6 cellular contexts compared by ENCODE assay signal in genomic region chr15:72014555-72014954, GRCh38.
DNase-seq lines count a peak whose midpoint lies in the region; ATAC-seq and TF ChIP-seq lines count a peak whose summit lies in the region.
"Not testable (repeated sequence)": the region's sequence is repeated elsewhere in the genome, so short reads cannot be mapped to it uniquely, and the experiment has no call there.

No MANE protein-coding gene starts in this region.

- not testable (repeated sequence) for H3K27me3 Mint-ChIP-seq in GM23338 (ENCODE audit: insufficient read depth, low read depth, poor library complexity); activated naive CD8-positive, alpha-beta T cell treated with anti-CD3 and anti-CD28 coated beads, Interleukin-2, amount 10 ng/mL, durations not matched to agents 7 days and 5 days; central memory CD8-positive, alpha-beta T cell; stimulated activated naive B cell treated with anti-CD40 and anti-IgM and Interleukin-4, amounts not matched to agents 10 μg/mL and 1 μg/mL and 100 μg/mL, for 72 hours

- not testable (repeated sequence) for H4K20me1 ChIP-seq in GM23338 (replicated peaks; ENCODE audit: insufficient read depth); Karpas-422 (ENCODE audit: insufficient read depth, low read depth, low read length); SU-DHL-6 (ENCODE audit: low read depth, low read length)

- H3K4me2 ChIP-seq in GM23338; Karpas-422 (ENCODE audit: low read depth, low read length, poor library complexity, severe bottlenecking): not testable (repeated sequence)
- H3K4me2 ChIP-seq in SU-DHL-6 (ENCODE audit: low read depth, low read length, poor library complexity, severe bottlenecking) = peak overlapping the region; percentile 46

- H3K9me3 ChIP-seq in Karpas-422 (ENCODE audit: low read length); SU-DHL-6 (ENCODE audit: insufficient read depth, low read length): not testable (repeated sequence)

- POLR2A ChIA-PET in activated naive CD8-positive, alpha-beta T cell treated with anti-CD3 and anti-CD28 coated beads, Interleukin-2, amount 10 ng/mL, durations not matched to agents 7 days and 5 days (lab: Charles Lee) = not testable (repeated sequence)

- not testable (repeated sequence) for H3K9me2 ChIP-seq in GM23338 (ENCODE audit: insufficient read depth); Karpas-422 (replicated peaks; ENCODE audit: insufficient read depth, low read length); SU-DHL-6 (replicated peaks; ENCODE audit: insufficient read depth, low read length)

- not testable (repeated sequence) for H3K4me1 Mint-ChIP-seq in GM23338; activated naive CD8-positive, alpha-beta T cell treated with anti-CD3 and anti-CD28 coated beads, Interleukin-2, amount 10 ng/mL, durations not matched to agents 7 days and 5 days; central memory CD8-positive, alpha-beta T cell; stimulated activated naive B cell treated with anti-CD40 and anti-IgM and Interleukin-4, amounts not matched to agents 10 μg/mL and 1 μg/mL and 100 μg/mL, for 72 hours

- H3K4me3 Mint-ChIP-seq in GM23338; activated naive CD8-positive, alpha-beta T cell treated with anti-CD3 and anti-CD28 coated beads, Interleukin-2, amount 10 ng/mL, durations not matched to agents 7 days and 5 days; central memory CD8-positive, alpha-beta T cell; stimulated activated naive B cell treated with anti-CD40 and anti-IgM and Interleukin-4, amounts not matched to agents 10 μg/mL and 1 μg/mL and 100 μg/mL, for 72 hours: not testable (repeated sequence)

- not testable (repeated sequence) for H3K27me3 ChIP-seq in GM23338 (ENCODE audit: insufficient read depth); Karpas-422 (ENCODE audit: low read length); SU-DHL-6 (ENCODE audit: low read length)

- H3K4me1 ChIP-seq in GM23338 (ENCODE audit: insufficient read depth) = not testable (repeated sequence)
- peaks cover 44% of the 10 kb centered on the region for H3K4me1 ChIP-seq in Karpas-422 (ENCODE audit: low read length)

- H3K36me3 Mint-ChIP-seq in GM23338 (ENCODE audit: low read depth); activated naive CD8-positive, alpha-beta T cell treated with anti-CD3 and anti-CD28 coated beads, Interleukin-2, amount 10 ng/mL, durations not matched to agents 7 days and 5 days; central memory CD8-positive, alpha-beta T cell (ENCODE audit: insufficient read depth); stimulated activated naive B cell treated with anti-CD40 and anti-IgM and Interleukin-4, amounts not matched to agents 10 μg/mL and 1 μg/mL and 100 μg/mL, for 72 hours: not testable (repeated sequence)

- H3K9me3 Mint-ChIP-seq in GM23338; activated naive CD8-positive, alpha-beta T cell treated with anti-CD3 and anti-CD28 coated beads, Interleukin-2, amount 10 ng/mL, durations not matched to agents 7 days and 5 days; central memory CD8-positive, alpha-beta T cell; stimulated activated naive B cell treated with anti-CD40 and anti-IgM and Interleukin-4, amounts not matched to agents 10 μg/mL and 1 μg/mL and 100 μg/mL, for 72 hours: not testable (repeated sequence)

- not testable (repeated sequence) for H3K36me3 ChIP-seq in GM23338 (ENCODE audit: insufficient read depth)
- H3K36me3 ChIP-seq in Karpas-422 (ENCODE audit: insufficient read depth, low read length) (peaks cover 16% of the 10 kb centered on the region; the same call in 1 of the 2 replicates), SU-DHL-6 (ENCODE audit: low read length) (peaks cover 18% of the 10 kb centered on the region)

- peak overlapping the region; percentile 69; the same call in 1 of the 2 replicates for H3K27ac Mint-ChIP-seq in GM23338
- H3K27ac Mint-ChIP-seq in activated naive CD8-positive, alpha-beta T cell treated with anti-CD3 and anti-CD28 coated beads, Interleukin-2, amount 10 ng/mL, durations not matched to agents 7 days and 5 days = peak overlapping the region; percentile 33
- peak overlapping the region; percentile 14 for H3K27ac Mint-ChIP-seq in central memory CD8-positive, alpha-beta T cell (ENCODE audit: low read depth)
- peak overlapping the region; percentile 6 for H3K27ac Mint-ChIP-seq in stimulated activated naive B cell treated with anti-CD40 and anti-IgM and Interleukin-4, amounts not matched to agents 10 μg/mL and 1 μg/mL and 100 μg/mL, for 72 hours

- not testable (repeated sequence) for TF ChIP-seq CTCF in GM23338 (conservative IDR thresholded peaks at IDR 0.05; ENCODE audit: low read depth in 2 of 2); SU-DHL-6 (IDR thresholded peaks at IDR 0.05; ENCODE audit: insufficient read depth, low read length, poor library complexity, severe bottlenecking)

- not testable (repeated sequence) for H2AFZ ChIP-seq in GM23338; Karpas-422 (ENCODE audit: low read length); SU-DHL-6 (ENCODE audit: low read depth, low read length, severe bottlenecking)

- not testable (repeated sequence) for H3F3A ChIP-seq in GM23338 (replicated peaks; ENCODE audit: low read depth)
- H3F3A ChIP-seq in SU-DHL-6 (ENCODE audit: insufficient read depth) = peaks cover 33% of the 10 kb centered on the region

- H3K79me2 ChIP-seq in GM23338 (replicated peaks; ENCODE audit: insufficient read depth); SU-DHL-6 (ENCODE audit: insufficient read depth, low read length): not testable (repeated sequence)
- H3K79me2 ChIP-seq in Karpas-422 (ENCODE audit: low read length) = peaks cover 45% of the 10 kb centered on the region

- not testable (repeated sequence) for DNase-seq in GM23338 (ENCODE audit: low spot score); Karpas-422; activated naive CD8-positive, alpha-beta T cell treated with anti-CD3 and anti-CD28 coated beads, Interleukin-2, amount 10 ng/mL, durations not matched to agents 7 days and 5 days; central memory CD8-positive, alpha-beta T cell (ENCODE audit: low spot score in 2 of 2); stimulated activated naive B cell treated with anti-CD40 and anti-IgM and Interleukin-4, amounts not matched to agents 10 μg/mL and 1 μg/mL and 100 μg/mL, for 72 hours

- not testable (repeated sequence) for ATAC-seq in GM23338; activated naive CD8-positive, alpha-beta T cell treated with anti-CD3 and anti-CD28 coated beads, Interleukin-2, amount 10 ng/mL, durations not matched to agents 7 days and 5 days (ENCODE audit: low read depth); central memory CD8-positive, alpha-beta T cell (replicated peaks; ENCODE audit: extremely low read depth, poor library complexity, severe bottlenecking); stimulated activated naive B cell treated with anti-CD40 and anti-IgM and Interleukin-4, amounts not matched to agents 10 μg/mL and 1 μg/mL and 100 μg/mL, for 72 hours (replicated peaks)

- H3K4me3 ChIP-seq in GM23338; Karpas-422 (ENCODE audit: low read length); SU-DHL-6 (ENCODE audit: insufficient read depth, low read length, poor library complexity, severe bottlenecking): not testable (repeated sequence)

- not testable (repeated sequence) for H3K27ac ChIP-seq in GM23338 (ENCODE audit: low read depth)
- peak overlapping the region; percentile 65 for H3K27ac ChIP-seq in Karpas-422 (ENCODE audit: low read length)
- H3K27ac ChIP-seq in SU-DHL-6 (ENCODE audit: low read depth, low read length) = peak overlapping the region; percentile 75

- H3K9ac ChIP-seq in Karpas-422 (ENCODE audit: low read length); SU-DHL-6 (ENCODE audit: low read length): not testable (repeated sequence)

Comparison
In these comparisons a context has a peak if more than half of its experiments do, and no peak if none do; other contexts are left out.
1. H3K27ac Mint-ChIP-seq: peak in every context shown above with its lines; median percentile 69 in GM23338; 33 in activated naive CD8-positive, alpha-beta T cell treated with anti-CD3 and anti-CD28 coated beads, Interleukin-2, amount 10 ng/mL, durations not matched to agents 7 days and 5 days; 14 in central memory CD8-positive, alpha-beta T cell; 6 in stimulated activated naive B cell treated with anti-CD40 and anti-IgM and Interleukin-4, amounts not matched to agents 10 μg/mL and 1 μg/mL and 100 μg/mL, for 72 hours.